Comparison of ENCODE assay signal across 17 cellular contexts in genomic region chr6:96075826-96076225, GRCh38.
DNase-seq lines count a peak whose midpoint lies in the region; ATAC-seq, FAIRE-seq and TF ChIP-seq lines count a peak whose summit lies in the region.
"Had no signal": no experiment of that assay in that cellular context is flagged by ENCODE, and none has a peak within 500 bp of the region (broad histone marks: within the 10 kb centered on the region; RNA-seq: fewer than 3 reads in every experiment).

No MANE protein-coding gene starts in this region.

- TF ChIP-seq CTCF in PC-3 (conservative IDR thresholded peaks at IDR 0.05; ENCODE audit: low read depth, low read length): no peak

- ATAC-seq in PC-3: no peak
- ATAC-seq: CD8-positive, alpha-beta T cell; HepG2 had no signal

- H3K4me1 ChIP-seq in PC-3 (ENCODE audit: insufficient read depth, low read length): no peaks in the 10 kb centered on the region

- no peak for FAIRE-seq in frontal cortex (lab: Jason Lieb, UNC)
- FAIRE-seq: H54, HepG2, RCC 7860 had no signal

- no peak overlapping the region for H2AFZ ChIP-seq in PC-3 (ENCODE audit: low read length)

- H3K9ac ChIP-seq in PC-3 (ENCODE audit: low read length): no peak overlapping the region
- H3K9ac ChIP-seq: KMS-11 had no signal

- no peaks in the 10 kb centered on the region for H3K36me3 ChIP-seq in PC-3 (ENCODE audit: low read depth, low read length)

- no TSS peak for BruUV-seq in PC-3 (replicated peaks; lab: Mats Ljungman, UMichigan)

- no peaks in the 10 kb centered on the region for H3K9me3 ChIP-seq in PC-3 (ENCODE audit: low read length)

- no peaks in the 10 kb centered on the region for H4K20me1 ChIP-seq in PC-3 (ENCODE audit: low read length)

- intact Hi-C loops in PC-3 (cut with micrococcal nuclease): no loop called here

- POLR2A ChIA-PET in PC-3 (lab: Charles Lee; ENCODE audit: unreplicated experiment): no interaction called here

- no peaks in the 10 kb centered on the region for H3F3A ChIP-seq in PC-3 (ENCODE audit: low read length, unreplicated experiment)

- no peak overlapping the region for H3K27ac ChIP-seq in PC-3 (ENCODE audit: low read length)
- H3K27ac ChIP-seq: KMS-11 had no signal

- H3K4me2 ChIP-seq in PC-3 (ENCODE audit: low read length): no peak overlapping the region
- H3K4me2 ChIP-seq: KMS-11 had no signal

- H3K27me3 ChIP-seq in PC-3 (ENCODE audit: low read length): no peaks in the 10 kb centered on the region

- H3K9me2 ChIP-seq in PC-3 (replicated peaks; ENCODE audit: low read length): no peaks in the 10 kb centered on the region

- H3K79me2 ChIP-seq in PC-3 (ENCODE audit: low read length): no peaks in the 10 kb centered on the region

- CTCF ChIA-PET in PC-3 (lab: Charles Lee): no interaction called here

- peak; percentile 49 for DNase-seq in HT1080 (ENCODE audit: low read depth)
- DNase-seq in PC-3: peak; percentile 24
- peak; percentile 41 for DNase-seq in globus pallidus (ENCODE audit: low spot score)
- peak; percentile 10 for DNase-seq in retina
- no peak for DNase-seq in NCI-H526 (lab: John Stamatoyannopoulos, UW)
- no peak for DNase-seq in hepatic stellate cell (ENCODE audit: low spot score)
- DNase-seq in frontal cortex (ENCODE audit: low spot score in 2 of 2): no peak
- DNase-seq: CD8-positive, alpha-beta T cell; DMS 273 treated with DMSO at 0.1 percent for 48 hours; NCI-H1092; NCI-H1930; NCI-H526 treated with DMSO at 0.1 percent for 48 hours; SHP77 had no signal

- H3K4me3 ChIP-seq in PC-3 (ENCODE audit: low read length): no peak overlapping the region

Comparison
In these comparisons a context has a peak if more than half of its experiments do, and no peak if none do; other contexts are left out.
1. DNase-seq: peak in HT1080 (single experiment), PC-3 (single experiment), globus pallidus (single experiment) and retina (single experiment); none in NCI-H526 (0 of 2), hepatic stellate cell (single experiment) and frontal cortex (0 of 2).